15 cellular contexts compared by ENCODE assay signal in genomic region chr13:59111711-59112110, GRCh38.
DNase-seq lines count a peak whose midpoint lies in the region; ATAC-seq, FAIRE-seq and TF ChIP-seq lines count a peak whose summit lies in the region.
"Had no signal": no experiment of that assay in that cellular context is flagged by ENCODE, and none has a peak within 500 bp of the region (broad histone marks: within the 10 kb centered on the region; RNA-seq: fewer than 3 reads in every experiment).

No MANE protein-coding gene starts in this region.

- H3K27ac ChIP-seq in substantia nigra (ENCODE audit: low read depth, low read length, poor library complexity, severe bottlenecking) (peak overlapping the region; percentile 33), transverse colon (peak overlapping the region in 1 of 4 donors; percentile 47), small intestine (ENCODE audit: low read depth in 1 of 2, low read length in 1 of 2) (no peak overlapping the region)
- H3K27ac ChIP-seq: psoas muscle, suprapubic skin had no signal

- H3K4me3 ChIP-seq in kidney epithelial cell (ENCODE audit: low read depth, low read length), result no peak overlapping the region
- no peak overlapping the region for H3K4me3 ChIP-seq in transverse colon
- no peak overlapping the region for H3K4me3 ChIP-seq in small intestine (ENCODE audit: low read depth in 1 of 2, low read length in 2 of 2)
- H3K4me3 ChIP-seq: psoas muscle, suprapubic skin had no signal

- H3K4me1 ChIP-seq in transverse colon (no peaks in the 10 kb centered on the region), small intestine (ENCODE audit: control insufficient read depth in 2 of 2, insufficient read depth in 1 of 2, low read depth in 1 of 2, low read length in 1 of 2) (no peaks in the 10 kb centered on the region)
- H3K4me1 ChIP-seq: psoas muscle, suprapubic skin had no signal

- peak overlapping the region; percentile 12 to 68 (median 55) for H3K4me3 Mint-ChIP-seq in brain
- H3K4me3 Mint-ChIP-seq: activated CD8-positive, alpha-beta T cell treated with anti-CD3 and anti-CD28 coated beads, Interleukin-2, amount 10 ng/mL, durations not matched to agents 7 days and 5 days; T-helper 1 cell treated with Interleukin-12 subunit alpha and Interleukin-12 subunit beta and Interleukin-4 antibody, amounts not matched to agents 30 μg/mL and 1 μg/mL, for 36 hours had no signal

- in situ Hi-C loops in transverse colon (cut with MboI; ENCODE audit: low pct_ligation_motif_present in 1 of 4, low pct_unique_long_range_greater_than_20kb in 1 of 4, low sequenced_read_pairs in 3 of 4), result no loop called here

- 27 to 43% methylated on average over 2 to 3 of the region's 3 CpGs for WGBS in transverse colon (ENCODE audit: low coverage in 1 of 2), 2 donors
- 27 to 41% (median 38%) methylated on average over 3 of the region's 3 CpGs for WGBS in small intestine, 3 donors

- no peak for TF ChIP-seq EP300 in transverse colon (IDR thresholded peaks at IDR 0.05; ENCODE audit: low read depth)

- TF ChIP-seq CTCF in brain (conservative IDR thresholded peaks at IDR 0.05) (no peak), kidney epithelial cell (IDR thresholded peaks at IDR 0.05; ENCODE audit: insufficient read depth, low read length, poor library complexity, severe bottlenecking) (no peak), transverse colon (IDR thresholded peaks at IDR 0.05) (no peak)

- H3K36me3 ChIP-seq in kidney epithelial cell (ENCODE audit: control insufficient read depth, insufficient read depth, low read length) (no peaks in the 10 kb centered on the region), transverse colon (no peaks in the 10 kb centered on the region), small intestine (ENCODE audit: control insufficient read depth in 2 of 2, insufficient read depth in 2 of 2, low read length in 2 of 2) (no peaks in the 10 kb centered on the region)
- H3K36me3 ChIP-seq: suprapubic skin had no signal

- H3K9me3 Mint-ChIP-seq in brain, result peaks cover 0 to 7% (median 5%) of the 10 kb centered on the region in 5 experiments

- TF ChIP-seq POLR2A in transverse colon (IDR thresholded peaks at IDR 0.05), result no peak

- FAIRE-seq in small intestine (lab: Jason Lieb, UNC), result no peak
- FAIRE-seq: colon, GM12891 had no signal

- H3K27me3 ChIP-seq in kidney epithelial cell (ENCODE audit: control insufficient read depth, insufficient read depth, low read length) (no peaks in the 10 kb centered on the region), transverse colon (no peaks in the 10 kb centered on the region), small intestine (ENCODE audit: control insufficient read depth in 2 of 2, insufficient read depth in 2 of 2, low read length in 2 of 2) (no peaks in the 10 kb centered on the region)
- H3K27me3 ChIP-seq: suprapubic skin had no signal

- ATAC-seq in GM21528 (IDR thresholded peaks at IDR 0.05; ENCODE audit: low FRiP score, unreplicated experiment), result no peak
- ATAC-seq: activated CD8-positive, alpha-beta T cell treated with anti-CD3 and anti-CD28 coated beads, Interleukin-2, amount 10 ng/mL, durations not matched to agents 7 days and 5 days had no signal

- peak; percentile 51 for DNase-seq in HS-27A (ENCODE audit: low read depth)
- DNase-seq in kidney epithelial cell (ENCODE audit: low read depth), result peak; percentile 18
- DNase-seq in substantia nigra (lab: John Stamatoyannopoulos, UW), result peak in 2 of 49 donors; percentile 3
- no peak for DNase-seq in transverse colon
- DNase-seq in effector CD4-positive, alpha-beta T cell, result no peak
- no peak for DNase-seq in small intestine
- DNase-seq: activated CD8-positive, alpha-beta T cell treated with anti-CD3 and anti-CD28 coated beads, Interleukin-2, amount 10 ng/mL, durations not matched to agents 7 days and 5 days; NCI-H1694 treated with DMSO at 0.1 percent for 48 hours; psoas muscle had no signal

- H3K36me3 Mint-ChIP-seq in brain, result no peaks in the 10 kb centered on the region

- peaks cover 22% of the 10 kb centered on the region for H3K4me1 Mint-ChIP-seq in brain

- intact Hi-C loops in transverse colon (cut with DNase I; ENCODE audit: low total_unique reads), result loop anchor here (5.0 kb wide), 1 partner anchor 229 kb away; no protein-coding TSS in a partner anchor

- peak overlapping the region; percentile 54 to 87 (median 82) for H3K27ac Mint-ChIP-seq in brain
- H3K27ac Mint-ChIP-seq: activated CD8-positive, alpha-beta T cell treated with anti-CD3 and anti-CD28 coated beads, Interleukin-2, amount 10 ng/mL, durations not matched to agents 7 days and 5 days; T-helper 1 cell treated with Interleukin-12 subunit alpha and Interleukin-12 subunit beta and Interleukin-4 antibody, amounts not matched to agents 30 μg/mL and 1 μg/mL, for 36 hours had no signal

- peaks cover 5% of the 10 kb centered on the region for H3K27me3 Mint-ChIP-seq in brain

- H3K9me3 ChIP-seq in transverse colon (no peaks in the 10 kb centered on the region), small intestine (ENCODE audit: control insufficient read depth, low read depth) (no peaks in the 10 kb centered on the region)
- H3K9me3 ChIP-seq: psoas muscle, suprapubic skin had no signal

Comparison
In these comparisons a context has a peak if more than half of its experiments do, and no peak if none do; other contexts are left out.
1. DNase-seq: peak in HS-27A (single experiment) and kidney epithelial cell (single experiment); none in transverse colon (single experiment), effector CD4-positive, alpha-beta T cell (single experiment) and small intestine (single experiment).